ENCODE assay signal across 7 cellular contexts in genomic region chr13:23579886-23580706, GRCh38. TPM values are rescaled to one million over a fixed set of nuclear protein-coding genes. Genes with fewer than 3 reads are reported as not detected.
DNase-seq lines count a peak whose midpoint lies in the region; ATAC-seq and TF ChIP-seq lines count a peak whose summit lies in the region.

No MANE protein-coding gene starts in this region.

- no peaks in the 10 kb centered on the region for H3K4me1 ChIP-seq in RWPE2 (ENCODE audit: insufficient read depth, poor library complexity, severe bottlenecking)

- no peak overlapping the region for H3K27ac ChIP-seq in RWPE2 (ENCODE audit: poor library complexity, severe bottlenecking)

- ATAC-seq in GM18517 (IDR thresholded peaks at IDR 0.05; ENCODE audit: unreplicated experiment) = peak; percentile 11
- peak; percentile 12 for ATAC-seq in RWPE2 (ENCODE audit: low read depth)
- peak; percentile 7 for ATAC-seq in sciatic nerve
- no peak for ATAC-seq in HG02642 (IDR thresholded peaks at IDR 0.05; ENCODE audit: poor library complexity, unreplicated experiment)

- TF ChIP-seq CTCF in RWPE2 (IDR thresholded peaks at IDR 0.05; ENCODE audit: poor library complexity, severe bottlenecking) = no peak
- TF ChIP-seq CTCF in fibroblast of the aortic adventitia (IDR thresholded peaks at IDR 0.05; ENCODE audit: insufficient read depth, low read length) = no peak

- DNase-seq in RWPE2 (ENCODE audit: low spot score) (no peak), fibroblast of the aortic adventitia (ENCODE audit: low read depth) (no peak), sciatic nerve (ENCODE audit: low spot score) (no peak), mucosa of gallbladder (ENCODE audit: low spot score) (no peak), NCI-H1417 treated with DMSO at 0.1 percent for 48 hours (lab: John Stamatoyannopoulos, UW) (no peak)

- no peaks in the 10 kb centered on the region for H3K27me3 ChIP-seq in RWPE2 (ENCODE audit: insufficient read depth, poor library complexity, severe bottlenecking)

- H3K36me3 ChIP-seq in RWPE2 (ENCODE audit: low read depth) = no peaks in the 10 kb centered on the region

- intact Hi-C loops in sciatic nerve (cut with DNase I) = no loop called here

- H3K4me3 ChIP-seq in RWPE2 (ENCODE audit: severe bottlenecking) = peak overlapping the region; percentile 70
- peak overlapping the region; percentile 83 for H3K4me3 ChIP-seq in fibroblast of the aortic adventitia (ENCODE audit: low read depth, low read length)

- H3K9me3 ChIP-seq in RWPE2 (ENCODE audit: severe bottlenecking) = no peaks in the 10 kb centered on the region

RNA-seq across cellular contexts. Expression of gene TNFRSF19, which starts 9.9 kb away (rescaled TPM):
- 0.08 and 7.3 TPM in 2 replicates for total RNA-seq in fibroblast of the aortic adventitia (ENCODE audit: low replicate concordance)
- total RNA-seq in sciatic nerve = 25.9 TPM
- 6.4 TPM for total RNA-seq in mucosa of gallbladder
